16 cellular contexts compared by ENCODE assay signal in the genomic region with DNA sequence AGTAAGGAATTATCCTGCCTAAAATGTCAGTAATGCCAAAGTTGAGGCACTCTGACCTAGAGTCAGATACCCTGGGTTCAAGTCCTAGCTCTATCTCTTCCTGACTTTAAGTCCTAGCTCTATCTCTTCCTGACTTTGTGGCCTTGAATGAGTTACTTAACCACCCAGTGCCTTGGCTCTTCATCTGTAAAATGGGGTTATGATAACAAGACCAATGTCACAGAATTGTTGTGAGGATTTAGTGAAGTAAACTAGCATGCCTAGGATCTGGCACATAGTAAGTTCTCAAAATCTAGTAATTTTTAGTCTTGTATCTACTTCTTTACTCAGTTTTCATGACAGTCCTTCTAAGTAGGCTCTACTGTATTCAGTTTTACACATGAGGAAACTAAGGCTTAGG. TPM values are rescaled to one million over a fixed set of nuclear protein-coding genes. Genes with fewer than 3 reads are reported as not detected.
DNase-seq lines count a peak whose midpoint lies in the region; ATAC-seq and TF ChIP-seq lines count a peak whose summit lies in the region.
"Had no signal": no experiment of that assay in that cellular context is flagged by ENCODE, and none has a peak within 500 bp of the region (broad histone marks: within the 10 kb centered on the region; RNA-seq: fewer than 3 reads in every experiment).

No MANE protein-coding gene starts in this region.

- H3K9ac ChIP-seq in SK-N-SH, result no peak overlapping the region

- DNase-seq in SK-N-SH, result no peak
- no peak for DNase-seq in HFF-Myc (ENCODE audit: extremely low read depth, low read depth)
- no peak for DNase-seq in activated naive CD8-positive, alpha-beta T cell treated with anti-CD3 and anti-CD28 coated beads, Interleukin-2, amount 10 ng/mL, durations not matched to agents 7 days and 5 days
- no peak for DNase-seq in nephron progenitor cell
- DNase-seq: activated CD4-positive, alpha-beta T cell treated with anti-CD3 and anti-CD28 coated beads, Interleukin-2, amount 50 U/mL, for 4 hours; adrenal gland; colonic mucosa; esophagus squamous epithelium; lower lobe of right lung; NCI-H1048; nucleus accumbens had no signal

- H3K4me3 ChIP-seq in SK-N-SH (ENCODE audit: low read depth in 2 of 2, low read length in 1 of 2) (no peak overlapping the region), HFF-Myc (replicated peaks; ENCODE audit: low read depth, low read length) (peak overlapping the region; percentile 86; the same call in 1 of the 2 replicates)
- H3K4me3 ChIP-seq: colonic mucosa, lower lobe of right lung had no signal

- POLR2A ChIA-PET in SK-N-SH (lab: Yijun Ruan, JAX), result no interaction called here
- POLR2A ChIA-PET in activated naive CD8-positive, alpha-beta T cell treated with anti-CD3 and anti-CD28 coated beads, Interleukin-2, amount 10 ng/mL, durations not matched to agents 7 days and 5 days (lab: Charles Lee), result no interaction called here

- CTCF ChIA-PET in SK-N-SH (lab: Yijun Ruan, JAX), result no interaction called here

- H3K27ac ChIP-seq in SK-N-SH (ENCODE audit: low read depth in 2 of 2, low read length in 1 of 2), result no peak overlapping the region; a peak in 1 of 4 replicates
- H3K27ac ChIP-seq: 22Rv1, adrenal gland, colonic mucosa, esophagus squamous epithelium, lower lobe of right lung had no signal

- peaks cover 30% of the 10 kb centered on the region for H3K36me3 Mint-ChIP-seq in activated naive CD8-positive, alpha-beta T cell treated with anti-CD3 and anti-CD28 coated beads, Interleukin-2, amount 10 ng/mL, durations not matched to agents 7 days and 5 days
- H3K36me3 Mint-ChIP-seq in nephron progenitor cell (ENCODE audit: low read depth), result peaks cover 22% of the 10 kb centered on the region

- peak overlapping the region; percentile 94 for H3K4me3 Mint-ChIP-seq in activated naive CD8-positive, alpha-beta T cell treated with anti-CD3 and anti-CD28 coated beads, Interleukin-2, amount 10 ng/mL, durations not matched to agents 7 days and 5 days
- H3K4me3 Mint-ChIP-seq in nephron progenitor cell, result peak overlapping the region; percentile 54

- TF ChIP-seq EP300 in SK-N-SH (IDR thresholded peaks at IDR 0.05; ENCODE audit: borderline replicate concordance in 1 of 2, low read depth in 1 of 2, low read length in 1 of 2), result no peak

- H3K79me2 ChIP-seq in SK-N-SH (ENCODE audit: insufficient read depth), result peaks cover 68% of the 10 kb centered on the region

- H3F3A ChIP-seq in SK-N-SH (replicated peaks; ENCODE audit: insufficient read depth), result peaks cover 3% of the 10 kb centered on the region

- H4K20me1 ChIP-seq in SK-N-SH (ENCODE audit: insufficient read depth), result peaks cover 32% of the 10 kb centered on the region

- no peaks in the 10 kb centered on the region for H3K27me3 ChIP-seq in SK-N-SH (ENCODE audit: insufficient read depth)
- H3K27me3 ChIP-seq: adrenal gland, colonic mucosa, esophagus squamous epithelium had no signal

- H3K9me3 Mint-ChIP-seq in activated naive CD8-positive, alpha-beta T cell treated with anti-CD3 and anti-CD28 coated beads, Interleukin-2, amount 10 ng/mL, durations not matched to agents 7 days and 5 days, result peaks cover 3% of the 10 kb centered on the region
- peaks cover 11% of the 10 kb centered on the region for H3K9me3 Mint-ChIP-seq in nephron progenitor cell

- no peak overlapping the region for H2AFZ ChIP-seq in SK-N-SH (ENCODE audit: low read depth)

- ATAC-seq in SK-N-SH treated with all-trans-retinoic acid at 6 μM for 48 hours (no peak), GM21723 (IDR thresholded peaks at IDR 0.05; ENCODE audit: unreplicated experiment) (no peak), GM19324 (IDR thresholded peaks at IDR 0.05; ENCODE audit: low FRiP score, unreplicated experiment) (no peak), GM18498 (IDR thresholded peaks at IDR 0.05; ENCODE audit: unreplicated experiment) (no peak)
- ATAC-seq in activated naive CD8-positive, alpha-beta T cell treated with anti-CD3 and anti-CD28 coated beads, Interleukin-2, amount 10 ng/mL, durations not matched to agents 7 days and 5 days (ENCODE audit: low read depth), result no peak
- ATAC-seq: lower lobe of right lung had no signal

- H3K4me1 ChIP-seq in SK-N-SH (ENCODE audit: control insufficient read depth in 1 of 2, insufficient read depth in 2 of 2, low read depth in 1 of 2, low read length in 1 of 2), result peaks cover 14 to 20% of the 10 kb centered on the region in 2 experiments; a peak in 3 of 4 replicates

- peaks cover 49% of the 10 kb centered on the region for H3K4me1 Mint-ChIP-seq in activated naive CD8-positive, alpha-beta T cell treated with anti-CD3 and anti-CD28 coated beads, Interleukin-2, amount 10 ng/mL, durations not matched to agents 7 days and 5 days
- H3K4me1 Mint-ChIP-seq in nephron progenitor cell, result peaks cover 32% of the 10 kb centered on the region

- TF ChIP-seq RAD21 in SK-N-SH (IDR thresholded peaks at IDR 0.05; ENCODE audit: low read length), result no peak

- no peak for TF ChIP-seq CTCF in SK-N-SH (IDR thresholded peaks at IDR 0.05)
- no peak for TF ChIP-seq CTCF in HFF-Myc (IDR thresholded peaks at IDR 0.05; ENCODE audit: low read depth, low read length, missing control alignments)
- no peak for TF ChIP-seq CTCF in nephron progenitor cell (IDR thresholded peaks at IDR 0.05)

- H3K9me3 ChIP-seq in SK-N-SH, result no peaks in the 10 kb centered on the region
- H3K9me3 ChIP-seq: adrenal gland, colonic mucosa, esophagus squamous epithelium, lower lobe of right lung had no signal

- peaks cover 0 to 7% of the 10 kb centered on the region in 2 experiments for H3K36me3 ChIP-seq in SK-N-SH (replicated peaks in 1 of 2; ENCODE audit: control insufficient read depth in 1 of 2, insufficient read depth in 2 of 2, low read length in 1 of 2)
- H3K36me3 ChIP-seq: adrenal gland, colonic mucosa, esophagus squamous epithelium, lower lobe of right lung had no signal

- no peak overlapping the region for H3K27ac Mint-ChIP-seq in activated naive CD8-positive, alpha-beta T cell treated with anti-CD3 and anti-CD28 coated beads, Interleukin-2, amount 10 ng/mL, durations not matched to agents 7 days and 5 days
- H3K27ac Mint-ChIP-seq in nephron progenitor cell, result no peak overlapping the region

- no peaks in the 10 kb centered on the region for H3K27me3 Mint-ChIP-seq in activated naive CD8-positive, alpha-beta T cell treated with anti-CD3 and anti-CD28 coated beads, Interleukin-2, amount 10 ng/mL, durations not matched to agents 7 days and 5 days
- H3K27me3 Mint-ChIP-seq in nephron progenitor cell (ENCODE audit: low read depth, poor library complexity), result peaks cover 6% of the 10 kb centered on the region

- peak overlapping the region; percentile 92 for H3K4me2 ChIP-seq in SK-N-SH

- H3K9me2 ChIP-seq in SK-N-SH, result no peaks in the 10 kb centered on the region

TF ChIP-seq in SK-N-SH, 30 proteins besides CTCF, POLR2A, EP300 and RAD21 (continues in another document):
- no peak for TF ChIP-seq TCF12 (IDR thresholded peaks at IDR 0.05)
- TF ChIP-seq ELF1 (IDR thresholded peaks at IDR 0.05), result no peak
- no peak for TF ChIP-seq RXRA (IDR thresholded peaks at IDR 0.05; ENCODE audit: borderline replicate concordance, low read depth)
- no peak for TF ChIP-seq JUND (IDR thresholded peaks at IDR 0.05)
- TF ChIP-seq, protein P1, sequence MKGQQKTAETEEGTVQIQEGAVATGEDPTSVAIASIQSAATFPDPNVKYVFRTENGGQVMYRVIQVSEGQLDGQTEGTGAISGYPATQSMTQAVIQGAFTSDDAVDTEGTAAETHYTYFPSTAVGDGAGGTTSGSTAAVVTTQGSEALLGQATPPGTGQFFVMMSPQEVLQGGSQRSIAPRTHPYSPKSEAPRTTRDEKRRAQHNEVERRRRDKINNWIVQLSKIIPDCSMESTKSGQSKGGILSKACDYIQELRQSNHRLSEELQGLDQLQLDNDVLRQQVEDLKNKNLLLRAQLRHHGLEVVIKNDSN (IDR thresholded peaks at IDR 0.05; ENCODE audit: borderline replicate concordance, low read depth), result no peak
- no peak for TF ChIP-seq RFX5 (IDR thresholded peaks at IDR 0.05; ENCODE audit: low read length)
- TF ChIP-seq FOXM1 (IDR thresholded peaks at IDR 0.05; ENCODE audit: low read depth), result no peak
- no peak for TF ChIP-seq GATA2 (CRISPR knock-in tag; IDR thresholded peaks at IDR 0.05)
- no peak for TF ChIP-seq POLR2AphosphoS5 (IDR thresholded peaks at IDR 0.05; ENCODE audit: low read depth, low read length)
- TF ChIP-seq GABPA (IDR thresholded peaks at IDR 0.05; ENCODE audit: low read depth), result no peak
- TF ChIP-seq TAF1 (IDR thresholded peaks at IDR 0.05; ENCODE audit: borderline replicate concordance, low read depth, low read length), result no peak

TF ChIP-seq in SK-N-SH treated with all-trans-retinoic acid at 6 μM for 48 hours, 23 proteins besides CTCF, POLR2A, EP300 and RAD21 (continues in another document):
- TF ChIP-seq, protein P2, sequence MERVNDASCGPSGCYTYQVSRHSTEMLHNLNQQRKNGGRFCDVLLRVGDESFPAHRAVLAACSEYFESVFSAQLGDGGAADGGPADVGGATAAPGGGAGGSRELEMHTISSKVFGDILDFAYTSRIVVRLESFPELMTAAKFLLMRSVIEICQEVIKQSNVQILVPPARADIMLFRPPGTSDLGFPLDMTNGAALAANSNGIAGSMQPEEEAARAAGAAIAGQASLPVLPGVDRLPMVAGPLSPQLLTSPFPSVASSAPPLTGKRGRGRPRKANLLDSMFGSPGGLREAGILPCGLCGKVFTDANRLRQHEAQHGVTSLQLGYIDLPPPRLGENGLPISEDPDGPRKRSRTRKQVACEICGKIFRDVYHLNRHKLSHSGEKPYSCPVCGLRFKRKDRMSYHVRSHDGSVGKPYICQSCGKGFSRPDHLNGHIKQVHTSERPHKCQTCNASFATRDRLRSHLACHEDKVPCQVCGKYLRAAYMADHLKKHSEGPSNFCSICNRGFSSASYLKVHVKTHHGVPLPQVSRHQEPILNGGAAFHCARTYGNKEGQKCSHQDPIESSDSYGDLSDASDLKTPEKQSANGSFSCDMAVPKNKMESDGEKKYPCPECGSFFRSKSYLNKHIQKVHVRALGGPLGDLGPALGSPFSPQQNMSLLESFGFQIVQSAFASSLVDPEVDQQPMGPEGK (CRISPR knock-in tag; IDR thresholded peaks at IDR 0.05; ENCODE audit: borderline replicate concordance), result no peak
- TF ChIP-seq, protein P3, sequence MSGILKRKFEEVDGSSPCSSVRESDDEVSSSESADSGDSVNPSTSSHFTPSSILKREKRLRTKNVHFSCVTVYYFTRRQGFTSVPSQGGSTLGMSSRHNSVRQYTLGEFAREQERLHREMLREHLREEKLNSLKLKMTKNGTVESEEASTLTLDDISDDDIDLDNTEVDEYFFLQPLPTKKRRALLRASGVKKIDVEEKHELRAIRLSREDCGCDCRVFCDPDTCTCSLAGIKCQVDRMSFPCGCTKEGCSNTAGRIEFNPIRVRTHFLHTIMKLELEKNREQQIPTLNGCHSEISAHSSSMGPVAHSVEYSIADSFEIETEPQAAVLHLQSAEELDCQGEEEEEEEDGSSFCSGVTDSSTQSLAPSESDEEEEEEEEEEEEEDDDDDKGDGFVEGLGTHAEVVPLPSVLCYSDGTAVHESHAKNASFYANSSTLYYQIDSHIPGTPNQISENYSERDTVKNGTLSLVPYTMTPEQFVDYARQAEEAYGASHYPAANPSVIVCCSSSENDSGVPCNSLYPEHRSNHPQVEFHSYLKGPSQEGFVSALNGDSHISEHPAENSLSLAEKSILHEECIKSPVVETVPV (CRISPR knock-in tag; IDR thresholded peaks at IDR 0.05), result no peak

RNA-seq across cellular contexts. Expression of a gene that starts 2.0 kb away (rescaled TPM):
- polyA plus RNA-seq in SK-N-SH (2012; rRNA removed), result 10.2 and 14.5 TPM in 2 replicates
- polyA plus RNA-seq in SK-N-SH (2012; cell fraction: cytosol; rRNA removed), result 9.6 and 11.7 TPM in 2 replicates
- polyA plus RNA-seq in SK-N-SH (2012; cell fraction: nucleus; rRNA removed), result 14.8 and 15.0 TPM in 2 replicates
- total RNA-seq in activated naive CD8-positive, alpha-beta T cell treated with anti-CD3 and anti-CD28 coated beads, Interleukin-2, amount 10 ng/mL, durations not matched to agents 7 days and 5 days, result 10 to 100 TPM; 19.3 to 20.2 TPM
